8 cellular contexts compared by ENCODE assay signal in the genomic region with DNA sequence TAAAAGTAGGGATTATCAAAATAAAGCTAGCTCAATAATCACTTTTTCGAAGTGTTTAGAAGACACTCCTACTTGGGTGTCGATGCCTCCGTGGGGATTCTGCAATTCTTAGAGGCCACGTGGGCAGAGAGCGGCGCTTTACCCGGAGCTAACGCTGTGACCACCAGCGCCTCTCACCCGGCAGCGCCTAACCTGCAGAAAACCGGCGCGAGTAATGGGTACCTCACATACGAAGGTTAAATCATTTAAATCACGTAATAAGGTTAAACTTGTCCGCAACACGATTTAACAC. TPM values are rescaled to one million over a fixed set of nuclear protein-coding genes. Genes with fewer than 3 reads are reported as not detected.
A peak's percentile ranks its signal among the peaks of the same experiment; 100 is the strongest.
DNase-seq lines count a peak whose midpoint lies in the region; ATAC-seq and TF ChIP-seq lines count a peak whose summit lies in the region.

No MANE protein-coding gene starts in this region.

- DNase-seq in BJ (ENCODE audit: low read depth) (no peak), GM19240 (ENCODE audit: insufficient read length, low spot score) (peak; percentile 10), NOMO-1 treated with DMSO at 0.1 percent for 48 hours (lab: John Stamatoyannopoulos, UW; ENCODE audit: unreplicated experiment) (peak; percentile 71), activated T-cell treated with anti-CD3 and anti-CD28 coated beads for 4 hours (peak; percentile 52), stomach (peak; percentile 50)
- peak in 6 of 9 donors; percentile 35 to 65 (median 58) for DNase-seq in naive thymus-derived CD4-positive, alpha-beta T cell

- ATAC-seq in HG03460 (IDR thresholded peaks at IDR 0.05; ENCODE audit: unreplicated experiment), result peak; percentile 39
- ATAC-seq in naive thymus-derived CD4-positive, alpha-beta T cell, result peak; percentile 59

- intact Hi-C loops in naive thymus-derived CD4-positive, alpha-beta T cell (cut with micrococcal nuclease), result loop anchor here (1.0 to 2.0 kb wide), 13 partner anchors 44 to 1348 kb away; a partner anchor contains a TSS
- intact Hi-C loops in stomach (cut with DNase I; ENCODE audit: low total_unique reads), result no loop called here

- peaks cover 0 to 2% of the 10 kb centered on the region in 2 donors for H3K4me1 ChIP-seq in esophagus (ENCODE audit: control insufficient read depth in 2 of 2, insufficient read depth in 2 of 2, low read length in 1 of 2)
- H3K4me1 ChIP-seq in naive thymus-derived CD4-positive, alpha-beta T cell (ENCODE audit: control insufficient read depth in 2 of 2, insufficient read depth in 2 of 2, low read length in 2 of 2), result peaks cover 28 to 35% of the 10 kb centered on the region in 2 donors
- H3K4me1 ChIP-seq in stomach, result peaks cover 54 to 87% (median 71%) of the 10 kb centered on the region in 4 donors

- peak overlapping the region; percentile 98 to 100 (median 100) for H3K27ac Mint-ChIP-seq in naive thymus-derived CD4-positive, alpha-beta T cell

- TF ChIP-seq CTCF in BJ (IDR thresholded peaks at IDR 0.05; ENCODE audit: insufficient read depth, low read depth, low read length) (no peak), stomach (IDR thresholded peaks at IDR 0.05) (no peak)

- H3K27me3 ChIP-seq in BJ (ENCODE audit: control insufficient read depth, insufficient read depth, low read length) (no peaks in the 10 kb centered on the region), esophagus (ENCODE audit: control insufficient read depth in 1 of 2, insufficient read depth in 2 of 2, low read length in 2 of 2) (no peaks in the 10 kb centered on the region), stomach (no peaks in the 10 kb centered on the region)
- no peaks in the 10 kb centered on the region for H3K27me3 ChIP-seq in naive thymus-derived CD4-positive, alpha-beta T cell (ENCODE audit: control insufficient read depth in 2 of 2, insufficient read depth in 2 of 2, low read length in 2 of 2)

- CTCF ChIA-PET in BJ (lab: Yijun Ruan, JAX), result interaction anchor here (0.8 to 1.6 kb wide), 2 partner anchors 8 to 16 kb away, joined by 3 to 4 read pairs; no protein-coding TSS in a partner anchor
- CTCF ChIA-PET in naive thymus-derived CD4-positive, alpha-beta T cell (lab: Charles Lee), result interaction anchor here (1.1 kb wide), 2 partner anchors 10 to 43 kb away, joined by 3 to 8 read pairs; a partner anchor contains a TSS

- TF ChIP-seq EP300 in stomach (IDR thresholded peaks at IDR 0.05), result no peak

- H3K9me3 Mint-ChIP-seq in naive thymus-derived CD4-positive, alpha-beta T cell, result peaks cover 0 to 2% (median 0%) of the 10 kb centered on the region in 11 donors

- H3K9me3 ChIP-seq in esophagus (ENCODE audit: control insufficient read depth in 2 of 2, insufficient read depth in 1 of 2, low read depth in 1 of 2, low read length in 1 of 2) (no peaks in the 10 kb centered on the region), stomach (no peaks in the 10 kb centered on the region)
- no peaks in the 10 kb centered on the region for H3K9me3 ChIP-seq in naive thymus-derived CD4-positive, alpha-beta T cell (ENCODE audit: control insufficient read depth in 2 of 3, low read length in 3 of 3)

- H3K36me3 Mint-ChIP-seq in naive thymus-derived CD4-positive, alpha-beta T cell, result peaks cover 0 to 50% (median 41%) of the 10 kb centered on the region in 5 donors

- peak overlapping the region; percentile 91 to 99 for H3K27ac ChIP-seq in esophagus (ENCODE audit: low read depth in 2 of 2, low read length in 1 of 2)
- H3K27ac ChIP-seq in naive thymus-derived CD4-positive, alpha-beta T cell (ENCODE audit: low read depth, low read length), result peak overlapping the region; percentile 84
- H3K27ac ChIP-seq in stomach, result peak overlapping the region; percentile 89 to 98 (median 95)

- 0 to 1% methylated on average over 18 of the region's 18 CpGs for WGBS in esophagus, 2 donors
- 0 to 1% (median 0%) methylated on average over 18 of the region's 18 CpGs for WGBS in stomach, 5 donors

- H3K36me3 ChIP-seq in BJ (ENCODE audit: control insufficient read depth, insufficient read depth, low read length) (peaks cover 9% of the 10 kb centered on the region), esophagus (ENCODE audit: control insufficient read depth in 2 of 2, insufficient read depth in 2 of 2, low read length in 1 of 2) (peaks cover 3 to 6% of the 10 kb centered on the region in 2 donors), stomach (peaks cover 13 to 45% (median 40%) of the 10 kb centered on the region in 4 donors)
- peaks cover 11 to 20% (median 19%) of the 10 kb centered on the region in 3 experiments for H3K36me3 ChIP-seq in naive thymus-derived CD4-positive, alpha-beta T cell (ENCODE audit: control insufficient read depth in 2 of 3, insufficient read depth in 3 of 3, low read length in 3 of 3)

- H3K4me3 ChIP-seq in BJ (ENCODE audit: low read depth, low read length), result peak overlapping the region; percentile 82
- peak overlapping the region; percentile 81 to 97 for H3K4me3 ChIP-seq in esophagus (ENCODE audit: low read depth in 1 of 2, low read length in 2 of 2)
- peak overlapping the region; percentile 88 for H3K4me3 ChIP-seq in naive thymus-derived CD4-positive, alpha-beta T cell (ENCODE audit: low read length)
- peak overlapping the region; percentile 68 to 95 (median 84) for H3K4me3 ChIP-seq in stomach

- no peak for TF ChIP-seq POLR2A in stomach (IDR thresholded peaks at IDR 0.05)

- peaks cover 41 to 92% (median 73%) of the 10 kb centered on the region in 7 donors for H3K4me1 Mint-ChIP-seq in naive thymus-derived CD4-positive, alpha-beta T cell

- POLR2A ChIA-PET in BJ (lab: Charles Lee), result interaction anchor here (0.7 to 1.7 kb wide), 4 partner anchors 43 to 1191 kb away, joined by 3 to 14 read pairs (median 6); a partner anchor contains a TSS
- POLR2A ChIA-PET in naive thymus-derived CD4-positive, alpha-beta T cell (lab: Charles Lee), result interaction anchor here (0.7 to 5.8 kb wide), 20 partner anchors 10 to 1490 kb away, joined by 3 to 96 read pairs (median 6); a partner anchor contains a TSS

- peaks cover 0 to 3% (median 0%) of the 10 kb centered on the region in 5 donors for H3K27me3 Mint-ChIP-seq in naive thymus-derived CD4-positive, alpha-beta T cell

- H3K4me3 Mint-ChIP-seq in naive thymus-derived CD4-positive, alpha-beta T cell, result peak overlapping the region; percentile 95 to 100 (median 100)

RNA-seq across cellular contexts. Expression of a gene that starts 0.5 kb away (rescaled TPM):
- 32.8 and 87.6 TPM in 2 replicates for polyA plus RNA-seq in BJ (2011; rRNA removed)
- 34.7 and 38.1 TPM in 2 replicates for polyA minus RNA-seq in BJ (2011; rRNA and poly(A)+ RNA removed)
- 100 to 1,000 TPM in 1 of 2 donors, 10 to 100 TPM in 1; 70.2 to 156 TPM for polyA plus RNA-seq in esophagus
- 100 to 1,000 TPM; 116 to 197 (median 183) TPM for total RNA-seq in naive thymus-derived CD4-positive, alpha-beta T cell
- polyA plus RNA-seq in naive thymus-derived CD4-positive, alpha-beta T cell, result 10 to 100 TPM; 21.2 to 28.3 TPM
- 100 to 1,000 TPM in 4 of 5 donors, 10 to 100 TPM in 1; 68.3 to 435 (median 145) TPM for total RNA-seq in stomach
- 100 to 1,000 TPM in 2 of 3 donors, 10 to 100 TPM in 1; 97.5 to 220 (median 193) TPM for polyA plus RNA-seq in stomach

RNA-seq across cellular contexts. Expression of a gene that starts 0.7 kb away (rescaled TPM):
- polyA plus RNA-seq in BJ (2011; rRNA removed), result 6.8 and 10.8 TPM in 2 replicates
- polyA minus RNA-seq in BJ (2011; rRNA and poly(A)+ RNA removed), result 2.7 and 3.2 TPM in 2 replicates
- polyA plus RNA-seq in esophagus, result 1 to 10 TPM; 8.8 to 9.2 TPM
- 10 to 100 TPM; 16.4 to 42.5 (median 27.2) TPM for total RNA-seq in naive thymus-derived CD4-positive, alpha-beta T cell
- polyA plus RNA-seq in naive thymus-derived CD4-positive, alpha-beta T cell, result 10 to 100 TPM; 13.6 to 22.2 TPM
- 100 to 1,000 TPM in 1 of 5 donors, 10 to 100 TPM in 4; 25.1 to 236 (median 30.4) TPM for total RNA-seq in stomach
- 10 to 100 TPM; 11.5 to 33.3 (median 17.4) TPM for polyA plus RNA-seq in stomach

RNA-seq across cellular contexts. Expression of a gene that starts 43.3 kb away (rescaled TPM):
- 10.4 and 13.8 TPM in 2 replicates for polyA plus RNA-seq in BJ (2011; rRNA removed)
- polyA minus RNA-seq in BJ (2011; rRNA and poly(A)+ RNA removed), result 7.8 and 8.2 TPM in 2 replicates
- polyA plus RNA-seq in esophagus, result 1 to 10 TPM; 6.3 to 9.4 TPM
- 10 to 100 TPM; 47.7 to 75.9 (median 65.6) TPM for total RNA-seq in naive thymus-derived CD4-positive, alpha-beta T cell
- 10 to 100 TPM; 17.3 to 32.9 TPM for polyA plus RNA-seq in naive thymus-derived CD4-positive, alpha-beta T cell
- 100 to 1,000 TPM in 1 of 5 donors, 10 to 100 TPM in 2, 1 to 10 TPM in 2; 9.3 to 121 (median 20.0) TPM for total RNA-seq in stomach
- 10 to 100 TPM in 2 of 3 donors, 1 to 10 TPM in 1; 6.5 to 10.6 (median 10.1) TPM for polyA plus RNA-seq in stomach
